13 cellular contexts compared by ENCODE assay signal in genomic region chr9:130028493-130029222, GRCh38. TPM values are rescaled to one million over a fixed set of nuclear protein-coding genes. Genes with fewer than 3 reads are reported as not detected.
DNase-seq lines count a peak whose midpoint lies in the region; ATAC-seq and TF ChIP-seq lines count a peak whose summit lies in the region.
"Had no signal": no experiment of that assay in that cellular context is flagged by ENCODE, and none has a peak within 500 bp of the region (broad histone marks: within the 10 kb centered on the region; RNA-seq: fewer than 3 reads in every experiment).

No MANE protein-coding gene starts in this region.

- H3K4me1 Mint-ChIP-seq in activated naive CD4-positive, alpha-beta T cell treated with anti-CD3 and anti-CD28 coated beads, Interleukin-2, amount 50 U/mL, for 24 hours = peaks cover 96% of the 10 kb centered on the region
- H3K4me1 Mint-ChIP-seq in activated T-helper 1 cell treated with anti-CD3 and anti-CD28 coated beads, Interleukin-12 subunit alpha, Interleukin-12 subunit beta, Interleukin-2, Interleukin-4 antibody, amounts not matched to agents 30 ng/mL and 10 ng/mL and 1 ng/mL, durations not matched to agents 14 hours and 24 hours and 36 hours (ENCODE audit: low read depth) = peaks cover 92% of the 10 kb centered on the region
- H3K4me1 Mint-ChIP-seq: nephron progenitor cell had no signal

- no peak overlapping the region for H3K4me3 ChIP-seq in thyroid gland (replicated peaks in 1 of 3)

- H3K27me3 Mint-ChIP-seq in activated naive CD4-positive, alpha-beta T cell treated with anti-CD3 and anti-CD28 coated beads, Interleukin-2, amount 50 U/mL, for 24 hours = no peaks in the 10 kb centered on the region
- no peaks in the 10 kb centered on the region for H3K27me3 Mint-ChIP-seq in activated T-helper 1 cell treated with anti-CD3 and anti-CD28 coated beads, Interleukin-12 subunit alpha, Interleukin-12 subunit beta, Interleukin-2, Interleukin-4 antibody, amounts not matched to agents 30 ng/mL and 10 ng/mL and 1 ng/mL, durations not matched to agents 14 hours and 24 hours and 36 hours (ENCODE audit: insufficient read depth)

- H3K27ac ChIP-seq in thyroid gland = peak overlapping the region; percentile 4 to 44 (median 8)

- H3K36me3 Mint-ChIP-seq in activated naive CD4-positive, alpha-beta T cell treated with anti-CD3 and anti-CD28 coated beads, Interleukin-2, amount 50 U/mL, for 24 hours = peaks cover 21% of the 10 kb centered on the region
- H3K36me3 Mint-ChIP-seq in activated T-helper 1 cell treated with anti-CD3 and anti-CD28 coated beads, Interleukin-12 subunit alpha, Interleukin-12 subunit beta, Interleukin-2, Interleukin-4 antibody, amounts not matched to agents 30 ng/mL and 10 ng/mL and 1 ng/mL, durations not matched to agents 14 hours and 24 hours and 36 hours (ENCODE audit: low read depth) = peaks cover 29% of the 10 kb centered on the region

- no peaks in the 10 kb centered on the region for H3K9me3 ChIP-seq in thyroid gland

- no peak for TF ChIP-seq POLR2A in thyroid gland (IDR thresholded peaks at IDR 0.05)

- no peaks in the 10 kb centered on the region for H3K9me3 Mint-ChIP-seq in activated naive CD4-positive, alpha-beta T cell treated with anti-CD3 and anti-CD28 coated beads, Interleukin-2, amount 50 U/mL, for 24 hours
- peaks cover 6% of the 10 kb centered on the region for H3K9me3 Mint-ChIP-seq in activated T-helper 1 cell treated with anti-CD3 and anti-CD28 coated beads, Interleukin-12 subunit alpha, Interleukin-12 subunit beta, Interleukin-2, Interleukin-4 antibody, amounts not matched to agents 30 ng/mL and 10 ng/mL and 1 ng/mL, durations not matched to agents 14 hours and 24 hours and 36 hours
- H3K9me3 Mint-ChIP-seq: H9, nephron progenitor cell had no signal

- H3K36me3 ChIP-seq in thyroid gland = no peaks in the 10 kb centered on the region

- WGBS in thyroid gland, 2 donors = 63 to 69% methylated on average over 6 of the region's 6 CpGs

- no peak for DNase-seq in activated naive CD4-positive, alpha-beta T cell treated with anti-CD3 and anti-CD28 coated beads, Interleukin-2, amount 50 U/mL, for 16 hours
- no peak for DNase-seq in activated T-helper 1 cell treated with anti-CD3 and anti-CD28 coated beads, Interleukin-12 subunit alpha, Interleukin-12 subunit beta, Interleukin-2, Interleukin-4 antibody, amounts not matched to agents 30 ng/mL and 10 ng/mL and 1 ng/mL, durations not matched to agents 14 hours and 24 hours and 36 hours (ENCODE audit: low spot score)
- DNase-seq in left colon (no peak), thyroid gland (no peak), NCI-H526 (lab: John Stamatoyannopoulos, UW) (no peak), occipital lobe (lab: John Stamatoyannopoulos, UW) (no peak)
- DNase-seq in stimulated activated CD4-positive, alpha-beta T cell treated with anti-CD3 and anti-CD28 coated beads, Interleukin-12 subunit alpha, Interleukin-12 subunit beta, amount 100 ng/mL, for 4 hours = no peak
- DNase-seq: AML-193, H9, NCI-H748 treated with DMSO at 0.1 percent for 48 hours, nephron progenitor cell, SHP77 had no signal

- TF ChIP-seq CTCF in thyroid gland (IDR thresholded peaks at IDR 0.05) = no peak

- ATAC-seq in left colon = peak; percentile 98

- no peaks in the 10 kb centered on the region for H3K27me3 ChIP-seq in thyroid gland

- peaks cover 62 to 83% of the 10 kb centered on the region in 2 donors for H3K4me1 ChIP-seq in thyroid gland

- peak overlapping the region; percentile 78 for H3K4me3 Mint-ChIP-seq in activated naive CD4-positive, alpha-beta T cell treated with anti-CD3 and anti-CD28 coated beads, Interleukin-2, amount 50 U/mL, for 24 hours
- peak overlapping the region; percentile 28 for H3K4me3 Mint-ChIP-seq in activated T-helper 1 cell treated with anti-CD3 and anti-CD28 coated beads, Interleukin-12 subunit alpha, Interleukin-12 subunit beta, Interleukin-2, Interleukin-4 antibody, amounts not matched to agents 30 ng/mL and 10 ng/mL and 1 ng/mL, durations not matched to agents 14 hours and 24 hours and 36 hours
- H3K4me3 Mint-ChIP-seq: H9, nephron progenitor cell had no signal

- peak overlapping the region; percentile 98 for H3K27ac Mint-ChIP-seq in activated naive CD4-positive, alpha-beta T cell treated with anti-CD3 and anti-CD28 coated beads, Interleukin-2, amount 50 U/mL, for 24 hours
- H3K27ac Mint-ChIP-seq in activated T-helper 1 cell treated with anti-CD3 and anti-CD28 coated beads, Interleukin-12 subunit alpha, Interleukin-12 subunit beta, Interleukin-2, Interleukin-4 antibody, amounts not matched to agents 30 ng/mL and 10 ng/mL and 1 ng/mL, durations not matched to agents 14 hours and 24 hours and 36 hours = peak overlapping the region; percentile 92
- H3K27ac Mint-ChIP-seq: H9, nephron progenitor cell had no signal

- intact Hi-C loops in activated T-helper 1 cell treated with anti-CD3 and anti-CD28 coated beads, Interleukin-12 subunit alpha, Interleukin-12 subunit beta, Interleukin-2, Interleukin-4 antibody, amounts not matched to agents 30 ng/mL and 10 ng/mL and 1 ng/mL, durations not matched to agents 14 hours and 24 hours and 36 hours (cut with micrococcal nuclease) = loop anchor here (1.0 to 5.0 kb wide), 6 partner anchors 7 to 99 kb away; no protein-coding TSS in a partner anchor
- intact Hi-C loops in left colon (cut with DNase I, micrococcal nuclease) (no loop called here), thyroid gland (cut with DNase I) (no loop called here)

RNA-seq across cellular contexts. Expression of gene FNBP1, which starts 14.3 kb away (rescaled TPM):
- 195 and 202 TPM in 2 replicates for total RNA-seq in activated T-helper 1 cell treated with anti-CD3 and anti-CD28 coated beads, Interleukin-12 subunit alpha, Interleukin-12 subunit beta, Interleukin-2, Interleukin-4 antibody, amounts not matched to agents 30 ng/mL and 10 ng/mL and 1 ng/mL, durations not matched to agents 14 hours and 24 hours and 36 hours
- total RNA-seq in left colon (10 to 100 TPM; 27.2 to 53.0 TPM), thyroid gland (10 to 100 TPM; 55.8 to 78.5 (median 76.0) TPM), occipital lobe (59.9 TPM)

RNA-seq across cellular contexts. Expression of gene GPR107, which starts 25.0 kb away (rescaled TPM):
- total RNA-seq in activated T-helper 1 cell treated with anti-CD3 and anti-CD28 coated beads, Interleukin-12 subunit alpha, Interleukin-12 subunit beta, Interleukin-2, Interleukin-4 antibody, amounts not matched to agents 30 ng/mL and 10 ng/mL and 1 ng/mL, durations not matched to agents 14 hours and 24 hours and 36 hours = 23.1 and 24.9 TPM in 2 replicates
- total RNA-seq in left colon (10 to 100 TPM; 44.6 to 48.6 TPM), thyroid gland (10 to 100 TPM; 43.5 to 65.6 (median 58.7) TPM), occipital lobe (22.3 TPM)
